Comparison of ENCODE assay signal across 8 cellular contexts in genomic region chr10:118754132-118754555, GRCh38. TPM values are rescaled to one million over a fixed set of nuclear protein-coding genes. Genes with fewer than 3 reads are reported as not detected.
DNase-seq lines count a peak whose midpoint lies in the region; ATAC-seq and TF ChIP-seq lines count a peak whose summit lies in the region.

No MANE protein-coding gene starts in this region.

- POLR2A ChIA-PET in SK-N-SH (lab: Yijun Ruan, JAX): interaction anchor here (0.6 to 2.6 kb wide), 12 partner anchors 16 to 276 kb away, joined by 3 to 15 read pairs (median 4); partner anchors contain the start of gene NANOS1

- peak overlapping the region; percentile 64; the same call in 1 of the 2 replicates for H2AFZ ChIP-seq in SK-N-SH (ENCODE audit: low read depth)

- no peak for TF ChIP-seq RAD21 in SK-N-SH (IDR thresholded peaks at IDR 0.05; ENCODE audit: low read length)

- H3K9ac ChIP-seq in SK-N-SH: peak overlapping the region; percentile 83

- H3K4me1 ChIP-seq in SK-N-SH (ENCODE audit: control insufficient read depth in 1 of 2, insufficient read depth in 2 of 2, low read depth in 1 of 2, low read length in 1 of 2): peaks cover 13 to 18% of the 10 kb centered on the region in 2 experiments; a peak in 3 of 4 replicates
- H3K4me1 ChIP-seq in gastrocnemius medialis: peaks cover 43 to 47% of the 10 kb centered on the region in 2 donors

- intact Hi-C loops in gastrocnemius medialis (cut with DNase I; ENCODE audit: low total_unique reads): loop anchor here (10.0 kb wide), 5 partner anchors 211 to 1379 kb away; partner anchors contain the start of genes PDZD8, PRDX3 and RAB11FIP2

- H3K4me3 ChIP-seq in AG10803 (ENCODE audit: low read length): peak overlapping the region; percentile 92
- peak overlapping the region; percentile 86 to 91 for H3K4me3 ChIP-seq in SK-N-SH (ENCODE audit: low read depth in 2 of 2, low read length in 1 of 2)
- H3K4me3 ChIP-seq in iPS-11a (ENCODE audit: low read depth, low read length): peak overlapping the region; percentile 94
- H3K4me3 ChIP-seq in gastrocnemius medialis: peak overlapping the region; percentile 81 to 100 (median 96)

- no peaks in the 10 kb centered on the region for H3K36me3 ChIP-seq in SK-N-SH (replicated peaks in 1 of 2; ENCODE audit: control insufficient read depth in 1 of 2, insufficient read depth in 2 of 2, low read length in 1 of 2)
- no peaks in the 10 kb centered on the region for H3K36me3 ChIP-seq in gastrocnemius medialis

- TF ChIP-seq POLR2A in gastrocnemius medialis (IDR thresholded peaks at IDR 0.05): no peak

- H3K27ac ChIP-seq in SK-N-SH (ENCODE audit: low read depth in 2 of 2, low read length in 1 of 2) (peak overlapping the region; percentile 67 to 88), gastrocnemius medialis (peak overlapping the region; percentile 87 to 99 (median 98))

- peaks cover 56% of the 10 kb centered on the region for H3K79me2 ChIP-seq in SK-N-SH (ENCODE audit: insufficient read depth)

- TF ChIP-seq CTCF in AG10803 (conservative IDR thresholded peaks at IDR 0.05; ENCODE audit: low read length) (no peak), SK-N-SH (IDR thresholded peaks at IDR 0.05) (no peak), gastrocnemius medialis (IDR thresholded peaks at IDR 0.05 in 4 of 5, conservative IDR thresholded peaks at IDR 0.05 in 1 of 5) (no peak)

- peak overlapping the region; percentile 87 for H3K4me2 ChIP-seq in SK-N-SH

- H3K9me3 ChIP-seq in SK-N-SH: no peaks in the 10 kb centered on the region
- H3K9me3 ChIP-seq in gastrocnemius medialis: no peaks in the 10 kb centered on the region

- DNase-seq in AG10803 (ENCODE audit: low read depth) (peak; percentile 3), SK-N-SH (peak; percentile 60), astrocyte of the hippocampus (ENCODE audit: low read depth, low spot score) (peak; percentile 69), gastrocnemius medialis (peak; percentile 56 to 76), NCI-H187 treated with DMSO at 0.1 percent for 48 hours (lab: John Stamatoyannopoulos, UW) (no peak)

- H3K27me3 ChIP-seq in SK-N-SH (ENCODE audit: insufficient read depth) (no peaks in the 10 kb centered on the region), gastrocnemius medialis (no peaks in the 10 kb centered on the region)

- CTCF ChIA-PET in SK-N-SH (lab: Yijun Ruan, JAX): interaction anchor here (0.6 to 3.6 kb wide), 11 partner anchors 7 to 186 kb away, joined by 3 to 29 read pairs (median 4); no protein-coding TSS in a partner anchor

- ATAC-seq in GM19035 (IDR thresholded peaks at IDR 0.05; ENCODE audit: unreplicated experiment): peak; percentile 12
- peak; percentile 19 for ATAC-seq in HG03342 (IDR thresholded peaks at IDR 0.05; ENCODE audit: unreplicated experiment)
- peak; percentile 28 to 65 for ATAC-seq in gastrocnemius medialis

- in situ Hi-C loops in gastrocnemius medialis (cut with MboI; ENCODE audit: low sequenced_read_pairs in 4 of 4): no loop called here

- H3F3A ChIP-seq in SK-N-SH (replicated peaks; ENCODE audit: insufficient read depth): no peaks in the 10 kb centered on the region

- no peak for TF ChIP-seq EP300 in SK-N-SH (IDR thresholded peaks at IDR 0.05; ENCODE audit: borderline replicate concordance in 1 of 2, low read depth in 1 of 2, low read length in 1 of 2)

- peaks cover 47% of the 10 kb centered on the region for H4K20me1 ChIP-seq in SK-N-SH (ENCODE audit: insufficient read depth)

- 1% methylated on average over 14 of the region's 26 CpGs for WGBS in SK-N-SH (ENCODE audit: low lambda C conversion rate)

- H3K9me2 ChIP-seq in SK-N-SH: no peaks in the 10 kb centered on the region

TF ChIP-seq in SK-N-SH, 30 proteins besides CTCF, POLR2A, EP300 and RAD21:
- TF ChIP-seq GATA2 (CRISPR knock-in tag; IDR thresholded peaks at IDR 0.05): 0 out of 2 replicates have a peak, but pooled peaks have one; percentile 35
- no peak for TF ChIP-seq MXI1 (IDR thresholded peaks at IDR 0.05; ENCODE audit: low read depth, low read length)
- peak; percentile 7 for TF ChIP-seq CHD2 (IDR thresholded peaks at IDR 0.05; ENCODE audit: low read length, partially characterized antibody)

RNA-seq across cellular contexts. Expression of gene CACUL1, which starts 0.6 kb away (rescaled TPM):
- polyA plus RNA-seq in SK-N-SH (2012; rRNA removed): 2.6 and 3.9 TPM in 2 replicates
- polyA plus RNA-seq in SK-N-SH (2012; cell fraction: cytosol; rRNA removed): 3.9 and 4.2 TPM in 2 replicates
- 5.3 and 6.9 TPM in 2 replicates for polyA plus RNA-seq in SK-N-SH (2012; cell fraction: nucleus; rRNA removed)
- 10 to 100 TPM; 28.5 to 59.5 (median 38.2) TPM for total RNA-seq in gastrocnemius medialis
